In genomic region chr6:99424761-99425646, GRCh38 we compare ENCODE assay signal across 1 cellular context.
TF ChIP-seq lines count a peak whose summit lies in the region.

TSS of gene PNISR (minus strand) at chr6:99425308. CDS start at chr6:99414659, 10,649 bp downstream.

TF ChIP-seq in HEK293, 187 proteins besides CTCF, POLR2A, EP300 and RAD21 (continued from another document and continues in another):
- TF ChIP-seq ZNF398 (tag by site-specific recombination; IDR thresholded peaks at IDR 0.05), result peak; percentile 63; the same call in 1 of the 2 replicates
- peak; percentile 81 for TF ChIP-seq ZFP37 (tag by site-specific recombination; IDR thresholded peaks at IDR 0.05)
- TF ChIP-seq OVOL3 (tag by site-specific recombination; IDR thresholded peaks at IDR 0.05), result 0 out of 2 replicates have a peak, but pooled peaks have one; percentile 13
- TF ChIP-seq ZBTB10 (tag by site-specific recombination; IDR thresholded peaks at IDR 0.05), result peak; percentile 96
- no peak for TF ChIP-seq ZBTB8A (tag by site-specific recombination; IDR thresholded peaks at IDR 0.05)
- TF ChIP-seq ZBTB11 (tag by site-specific recombination; conservative IDR thresholded peaks at IDR 0.05; ENCODE audit: low read depth), result peak; percentile 93
- TF ChIP-seq ZNF580 (tag by site-specific recombination; IDR thresholded peaks at IDR 0.05), result peak; percentile 89
- TF ChIP-seq RBAK (tag by site-specific recombination; IDR thresholded peaks at IDR 0.05), result no peak
- TF ChIP-seq TSHZ1 (tag by site-specific recombination; IDR thresholded peaks at IDR 0.05; ENCODE audit: borderline replicate concordance), result 0 out of 2 replicates have a peak, but pooled peaks have one; percentile 23
- TF ChIP-seq ZNF366 (tag by site-specific recombination; conservative IDR thresholded peaks at IDR 0.05), result peak; percentile 29; the same call in 1 of the 2 replicates
- TF ChIP-seq SP7 (tag by site-specific recombination; IDR thresholded peaks at IDR 0.05), result peak; percentile 57
- peak; percentile 64 for TF ChIP-seq SP3 (tag by site-specific recombination; IDR thresholded peaks at IDR 0.05)
- peak; percentile 71 for TF ChIP-seq ZFHX2 (tag by site-specific recombination; conservative IDR thresholded peaks at IDR 0.05)
- no peak for TF ChIP-seq ZNF792 (tag by site-specific recombination; IDR thresholded peaks at IDR 0.05)
- TF ChIP-seq ZNF324 (tag by site-specific recombination; IDR thresholded peaks at IDR 0.05), result peak; percentile 61; the same call in 1 of the 2 replicates
- peak; percentile 74 for TF ChIP-seq ZNF629 (tag by site-specific recombination; IDR thresholded peaks at IDR 0.05)
- TF ChIP-seq ZNF221 (tag by site-specific recombination; IDR thresholded peaks at IDR 0.05; ENCODE audit: borderline replicate concordance), result no peak
- peak; percentile 61; the same call in 1 of the 2 replicates for TF ChIP-seq EGR2 (tag by site-specific recombination; IDR thresholded peaks at IDR 0.05; ENCODE audit: low read depth)
- peak; percentile 82 for TF ChIP-seq YY2 (tag by site-specific recombination; IDR thresholded peaks at IDR 0.05)
- peak; percentile 59 for TF ChIP-seq ZNF341 (tag by site-specific recombination; IDR thresholded peaks at IDR 0.05; ENCODE audit: low read depth)
- TF ChIP-seq ZNF843 (tag by site-specific recombination; IDR thresholded peaks at IDR 0.05), result 0 out of 2 replicates have a peak, but pooled peaks have one; percentile 22
- peak; percentile 73; the same call in 1 of the 2 replicates for TF ChIP-seq ZNF76 (tag by site-specific recombination; IDR thresholded peaks at IDR 0.05; ENCODE audit: borderline replicate concordance, low read depth)
- no peak for TF ChIP-seq GLIS1 (tag by site-specific recombination; IDR thresholded peaks at IDR 0.05)
- TF ChIP-seq INSM2 (tag by site-specific recombination; IDR thresholded peaks at IDR 0.05), result peak; percentile 39; the same call in 1 of the 2 replicates
- TF ChIP-seq PATZ1 (tag by site-specific recombination; IDR thresholded peaks at IDR 0.05), result peak; percentile 97
- TF ChIP-seq ZNF791 (tag by site-specific recombination; IDR thresholded peaks at IDR 0.05), result no peak
- TF ChIP-seq ZBTB17 (tag by site-specific recombination; IDR thresholded peaks at IDR 0.05), result peak; percentile 86
- TF ChIP-seq ZNF610 (tag by site-specific recombination; IDR thresholded peaks at IDR 0.05; ENCODE audit: borderline replicate concordance), result peak; percentile 69; the same call in 1 of the 2 replicates
- no peak for TF ChIP-seq ZBTB48 (tag by site-specific recombination; IDR thresholded peaks at IDR 0.05)
- TF ChIP-seq ZNF660 (tag by site-specific recombination; IDR thresholded peaks at IDR 0.05), result 0 out of 2 replicates have a peak, but pooled peaks have one; percentile 29
- peak; percentile 55 for TF ChIP-seq TRIM28 (IDR thresholded peaks at IDR 0.05; ENCODE audit: borderline replicate concordance, low read length)
- TF ChIP-seq SP2 (tag by site-specific recombination; IDR thresholded peaks at IDR 0.05), result peak; percentile 81
- peak; percentile 95 for TF ChIP-seq PRDM10 (tag by site-specific recombination; IDR thresholded peaks at IDR 0.05)
- no peak for TF ChIP-seq ZNF777 (tag by site-specific recombination; IDR thresholded peaks at IDR 0.05; ENCODE audit: borderline replicate concordance)
- TF ChIP-seq PRDM1 (tag by site-specific recombination; IDR thresholded peaks at IDR 0.05), result peak; percentile 93
- peak; percentile 65; the same call in 1 of the 2 replicates for TF ChIP-seq ZNF449 (tag by site-specific recombination; IDR thresholded peaks at IDR 0.05)
- peak; percentile 75 for TF ChIP-seq ZSCAN30 (tag by site-specific recombination; IDR thresholded peaks at IDR 0.05)
